In genomic region chrX:2697306-2697705, GRCh38 we compare ENCODE assay signal across 9 cellular contexts. TPM values are rescaled to one million over a fixed set of nuclear protein-coding genes. Genes with fewer than 3 reads are reported as not detected.
DNase-seq lines count a peak whose midpoint lies in the region; TF ChIP-seq lines count a peak whose summit lies in the region.
"Had no signal": no experiment of that assay in that cellular context is flagged by ENCODE, and none has a peak within 500 bp of the region (broad histone marks: within the 10 kb centered on the region; RNA-seq: fewer than 3 reads in every experiment).

No MANE protein-coding gene starts in this region.

- no peak overlapping the region for H2AFZ ChIP-seq in MM.1S (ENCODE audit: low read length)

- no peaks in the 10 kb centered on the region for H3F3A ChIP-seq in MM.1S (ENCODE audit: insufficient read depth, low read length)

- H3K4me3 Mint-ChIP-seq in T-helper 1 cell treated with Interleukin-12 subunit alpha and Interleukin-12 subunit beta and Interleukin-4 antibody, amounts not matched to agents 30 μg/mL and 1 μg/mL, for 36 hours = peak overlapping the region; percentile 75
- peak overlapping the region; percentile 79 for H3K4me3 Mint-ChIP-seq in endothelial cell (ENCODE audit: unreplicated experiment)

- H3K27ac ChIP-seq in KOPT-K1 (ENCODE audit: low read depth, low read length, poor library complexity, severe bottlenecking) = peak overlapping the region; percentile 94
- H3K27ac ChIP-seq in spleen = peak overlapping the region in 7 of 8 donors; percentile 1 to 88 (median 71)
- H3K27ac ChIP-seq in MM.1S (ENCODE audit: low read length) = no peak overlapping the region

- no peaks in the 10 kb centered on the region for H3K9me2 ChIP-seq in MM.1S (replicated peaks; ENCODE audit: insufficient read depth, low read length)

- no peaks in the 10 kb centered on the region for H3K27me3 Mint-ChIP-seq in T-helper 1 cell treated with Interleukin-12 subunit alpha and Interleukin-12 subunit beta and Interleukin-4 antibody, amounts not matched to agents 30 μg/mL and 1 μg/mL, for 36 hours (ENCODE audit: low read depth)
- peaks cover 23% of the 10 kb centered on the region for H3K27me3 Mint-ChIP-seq in endothelial cell (ENCODE audit: unreplicated experiment)

- H3K36me3 Mint-ChIP-seq in T-helper 1 cell treated with Interleukin-12 subunit alpha and Interleukin-12 subunit beta and Interleukin-4 antibody, amounts not matched to agents 30 μg/mL and 1 μg/mL, for 36 hours (ENCODE audit: low read depth) = peaks cover 62% of the 10 kb centered on the region
- peaks cover 52% of the 10 kb centered on the region for H3K36me3 Mint-ChIP-seq in endothelial cell (ENCODE audit: low read depth, unreplicated experiment)

- H4K20me1 ChIP-seq in MM.1S (ENCODE audit: insufficient read depth, low read length) = no peaks in the 10 kb centered on the region

- H3K4me1 ChIP-seq in spleen (peaks cover 41 to 99% (median 89%) of the 10 kb centered on the region in 6 donors), MM.1S (ENCODE audit: low read length) (no peaks in the 10 kb centered on the region)

- DNase-seq in T-helper 1 cell (no peak), endothelial cell (ENCODE audit: low spot score) (no peak), spleen (peak; percentile 37), MM.1S (no peak), NCI-H2196 treated with DMSO at 0.1 percent for 48 hours (lab: John Stamatoyannopoulos, UW; ENCODE audit: unreplicated experiment) (no peak)
- no peak for DNase-seq in activated CD4-positive, alpha-beta T cell treated with anti-CD3 and anti-CD28 coated beads for 48 hours
- DNase-seq: hippocampal formation had no signal

- H3K9ac ChIP-seq in MM.1S (ENCODE audit: low read length) = no peak overlapping the region

- no peak for TF ChIP-seq POLR2A in spleen (IDR thresholded peaks at IDR 0.05)

- peaks cover 81% of the 10 kb centered on the region for H3K4me1 Mint-ChIP-seq in T-helper 1 cell treated with Interleukin-12 subunit alpha and Interleukin-12 subunit beta and Interleukin-4 antibody, amounts not matched to agents 30 μg/mL and 1 μg/mL, for 36 hours (ENCODE audit: low read depth)
- peaks cover 76% of the 10 kb centered on the region for H3K4me1 Mint-ChIP-seq in endothelial cell (ENCODE audit: unreplicated experiment)

- H3K9me3 ChIP-seq in KOPT-K1 (ENCODE audit: insufficient read depth, low read length, poor library complexity, severe bottlenecking) (no peaks in the 10 kb centered on the region), spleen (no peaks in the 10 kb centered on the region), MM.1S (replicated peaks; ENCODE audit: insufficient read depth, low read length) (no peaks in the 10 kb centered on the region)

- H3K27me3 ChIP-seq in spleen (replicated peaks in 1 of 7) (no peaks in the 10 kb centered on the region), MM.1S (replicated peaks; ENCODE audit: insufficient read depth, low read length) (no peaks in the 10 kb centered on the region)

- intact Hi-C loops in spleen (cut with DNase I; ENCODE audit: low total_unique reads) = loop anchor here (10.0 kb wide), 1 partner anchor 203 kb away; no protein-coding TSS in a partner anchor

- TF ChIP-seq CTCF in endothelial cell (IDR thresholded peaks at IDR 0.05; ENCODE audit: unreplicated experiment) = no peak
- TF ChIP-seq CTCF in spleen (IDR thresholded peaks at IDR 0.05 in 8 of 11, conservative IDR thresholded peaks at IDR 0.05 in 3 of 11) = no peak
- no peak for TF ChIP-seq CTCF in MM.1S (IDR thresholded peaks at IDR 0.05; ENCODE audit: low read length)

- H3K9me3 Mint-ChIP-seq in T-helper 1 cell treated with Interleukin-12 subunit alpha and Interleukin-12 subunit beta and Interleukin-4 antibody, amounts not matched to agents 30 μg/mL and 1 μg/mL, for 36 hours = peaks cover 7% of the 10 kb centered on the region
- H3K9me3 Mint-ChIP-seq in endothelial cell (ENCODE audit: unreplicated experiment) = no peaks in the 10 kb centered on the region

- H3K36me3 ChIP-seq in KOPT-K1 (ENCODE audit: insufficient read depth, low read length) (peaks cover 96% of the 10 kb centered on the region), spleen (peaks cover 0 to 28% (median 0%) of the 10 kb centered on the region in 6 donors), MM.1S (replicated peaks; ENCODE audit: insufficient read depth, low read length) (no peaks in the 10 kb centered on the region)

- peak overlapping the region in 4 of 8 donors; percentile 10 to 45 (median 19) for H3K4me3 ChIP-seq in spleen
- no peak overlapping the region for H3K4me3 ChIP-seq in MM.1S (ENCODE audit: low read length)

- 44 to 61% (median 47%) methylated on average over 7 of the region's 7 CpGs for WGBS in spleen, 5 donors

- H3K79me2 ChIP-seq in MM.1S (ENCODE audit: low read length) = no peaks in the 10 kb centered on the region; the same call in 1 of the 2 replicates

- no peak overlapping the region for H3K4me2 ChIP-seq in MM.1S (ENCODE audit: low read depth, low read length)

- peak overlapping the region; percentile 95 for H3K27ac Mint-ChIP-seq in T-helper 1 cell treated with Interleukin-12 subunit alpha and Interleukin-12 subunit beta and Interleukin-4 antibody, amounts not matched to agents 30 μg/mL and 1 μg/mL, for 36 hours
- peak overlapping the region; percentile 91 for H3K27ac Mint-ChIP-seq in endothelial cell (ENCODE audit: unreplicated experiment)

RNA-seq across cellular contexts. Expression of gene CD99, which starts 6.2 kb away (rescaled TPM):
- total RNA-seq in endothelial cell (ENCODE audit: unreplicated experiment) (714 TPM), spleen (100 to 1,000 TPM; 109 to 316 (median 180) TPM)
- 100 to 1,000 TPM; 101 to 219 (median 189) TPM for polyA plus RNA-seq in spleen

RNA-seq across cellular contexts. Expression of gene XG, which starts 54.5 kb away (rescaled TPM):
- total RNA-seq in endothelial cell (ENCODE audit: unreplicated experiment) (0.18 TPM), spleen (under 1 TPM in 3 of 7 donors, not detected in 4; 0.19 to 0.87 (median 0.32) TPM)
- polyA plus RNA-seq in spleen = under 1 TPM; 0.03 to 0.22 (median 0.15) TPM
